ENCODE assay signal across 8 cellular contexts in the genomic region with DNA sequence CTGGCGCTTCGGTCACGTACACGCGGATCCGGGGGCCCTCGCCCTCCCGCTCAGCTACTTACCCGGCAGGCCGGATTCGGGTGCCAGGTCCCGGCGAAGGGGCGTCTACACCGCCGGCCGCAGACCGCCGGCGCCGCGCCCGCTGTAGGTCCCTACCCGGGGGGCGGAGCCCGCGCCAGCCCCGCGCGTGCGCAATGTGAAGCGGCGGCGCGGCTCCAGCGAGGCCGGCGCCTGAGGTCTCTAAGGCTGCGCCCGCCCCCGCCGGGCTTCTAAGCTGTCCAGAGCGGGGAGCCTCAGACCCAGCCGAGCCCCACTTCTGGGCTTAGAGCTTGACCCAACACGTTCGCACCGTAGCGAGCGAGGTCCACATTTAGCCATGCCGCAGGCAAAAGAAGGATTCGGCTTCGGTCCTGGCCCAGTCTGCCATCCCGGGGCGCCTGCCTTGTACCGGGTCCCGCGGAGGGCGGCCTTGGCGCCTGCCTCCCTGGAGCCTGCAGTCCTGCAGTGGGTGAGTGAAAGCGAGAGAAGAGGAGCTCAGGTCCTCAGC. TPM values are rescaled to one million over a fixed set of nuclear protein-coding genes. Genes with fewer than 3 reads are reported as not detected.
A peak's percentile ranks its signal among the peaks of the same experiment; 100 is the strongest.
DNase-seq lines count a peak whose midpoint lies in the region; ATAC-seq and TF ChIP-seq lines count a peak whose summit lies in the region.

A gene with protein sequence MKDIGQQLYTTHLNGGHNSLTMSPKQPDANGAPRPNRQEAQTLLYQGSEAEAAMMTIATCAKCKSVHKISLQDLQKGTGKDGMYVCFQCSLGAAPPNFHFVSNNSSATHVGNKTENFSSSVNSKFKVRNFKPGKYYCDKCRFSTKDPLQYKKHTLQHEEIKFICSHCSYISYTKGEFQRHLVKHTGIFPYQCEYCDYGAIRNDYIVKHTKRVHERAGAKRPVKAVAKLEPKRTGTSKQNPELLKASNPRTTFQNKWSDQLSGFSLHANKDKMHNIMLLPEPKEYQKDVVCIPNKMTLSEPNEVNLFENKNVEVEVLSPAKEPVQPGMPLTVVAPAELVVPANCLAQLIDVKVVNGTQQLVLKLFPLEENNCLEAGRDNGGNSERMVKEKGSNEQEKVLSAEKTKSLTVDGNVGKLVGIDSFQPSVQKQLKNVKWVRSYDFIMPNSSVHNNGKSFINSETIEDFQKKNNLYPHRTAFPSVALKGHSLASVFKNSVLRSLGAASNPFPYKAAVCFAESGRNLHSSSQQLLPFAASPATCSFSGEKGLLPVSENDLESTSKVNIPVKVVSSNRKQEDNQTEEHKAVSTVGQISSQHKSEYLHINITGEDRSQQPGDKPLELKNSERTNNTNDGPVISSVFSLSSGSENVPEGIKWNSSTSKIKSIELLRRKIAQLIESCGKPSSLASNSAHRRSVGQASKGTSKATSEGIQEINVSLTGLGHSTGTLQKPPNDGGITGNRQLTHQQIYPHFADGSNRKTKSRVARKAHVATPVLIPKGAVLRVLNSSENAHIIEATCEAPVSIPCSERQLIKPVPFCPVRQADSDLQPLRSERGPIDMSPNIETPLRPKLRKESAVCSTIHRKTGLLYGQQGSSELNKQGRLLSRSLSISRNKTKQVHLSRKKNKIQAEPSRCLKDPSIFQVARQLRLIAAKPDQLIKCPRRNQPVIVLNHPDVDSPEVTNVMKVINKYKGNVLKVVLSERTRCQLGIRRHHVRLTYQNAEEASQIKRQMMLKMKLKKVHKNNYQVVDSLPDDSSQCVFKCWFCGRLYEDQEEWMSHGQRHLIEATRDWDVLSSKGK (minus strand): TSS at position 172 of the 547 bp plus-strand sequence. CDS start 11,098 bp downstream, outside the sequence.

- peak; percentile 55 for ATAC-seq in GM18873 (IDR thresholded peaks at IDR 0.05; ENCODE audit: low FRiP score, unreplicated experiment)
- ATAC-seq in HG03097 (IDR thresholded peaks at IDR 0.05; ENCODE audit: low FRiP score, unreplicated experiment) = peak; percentile 75
- ATAC-seq in PC-3 = peak; percentile 94

- H3K36me3 ChIP-seq in PC-3 (ENCODE audit: low read depth, low read length) = peaks cover 4% of the 10 kb centered on the region; the same call in 1 of the 2 replicates
- peaks cover 5% of the 10 kb centered on the region for H3K36me3 ChIP-seq in neural progenitor cell
- peaks cover 8 to 13% of the 10 kb centered on the region in 2 donors for H3K36me3 ChIP-seq in stomach smooth muscle (ENCODE audit: control insufficient read depth in 2 of 2, insufficient read depth in 2 of 2, low read length in 2 of 2)

- H4K20me1 ChIP-seq in PC-3 (ENCODE audit: low read length) (no peaks in the 10 kb centered on the region), neural progenitor cell (ENCODE audit: low read depth) (peaks cover 33% of the 10 kb centered on the region)

- peaks cover 9% of the 10 kb centered on the region; the same call in 1 of the 2 replicates for H3K4me1 ChIP-seq in PC-3 (ENCODE audit: insufficient read depth, low read length)
- peaks cover 16% of the 10 kb centered on the region for H3K4me1 ChIP-seq in neural progenitor cell
- H3K4me1 ChIP-seq in stomach smooth muscle (ENCODE audit: control insufficient read depth, insufficient read depth, low read length) = peaks cover 15% of the 10 kb centered on the region

- intact Hi-C loops in PC-3 (cut with micrococcal nuclease) = no loop called here

- POLR2A ChIA-PET in PC-3 (lab: Charles Lee; ENCODE audit: unreplicated experiment) = no interaction called here

- H2AFZ ChIP-seq in PC-3 (ENCODE audit: low read length) (peak within 1 kb of the TSS; percentile 99), neural progenitor cell (replicated peaks) (peak within 1 kb of the TSS; percentile 84)

- H3K27ac ChIP-seq in PC-3 (ENCODE audit: low read length) (0 out of 2 replicates have a peak within 1 kb of the TSS, but pooled peaks have one; percentile 9), neural progenitor cell (no peak within 1 kb of the TSS), stomach smooth muscle (ENCODE audit: low read length) (no peak within 1 kb of the TSS)

- peak within 1 kb of the TSS; percentile 35 for H3K27ac Mint-ChIP-seq in neural progenitor cell

- H3K4me1 Mint-ChIP-seq in neural progenitor cell = peaks cover 8% of the 10 kb centered on the region

- peaks cover 50% of the 10 kb centered on the region for H3K9me3 Mint-ChIP-seq in neural progenitor cell

- H3K79me2 ChIP-seq in PC-3 (ENCODE audit: low read length) = peaks cover 30% of the 10 kb centered on the region
- peaks cover 43% of the 10 kb centered on the region for H3K79me2 ChIP-seq in neural progenitor cell (ENCODE audit: low read depth)

- H3K4me3 ChIP-seq in AG09309 (ENCODE audit: control insufficient read depth, low read depth, low read length) = peak within 1 kb of the TSS; percentile 45
- peak within 1 kb of the TSS; percentile 88 for H3K4me3 ChIP-seq in PC-3 (ENCODE audit: low read length)
- H3K4me3 ChIP-seq in neural progenitor cell = peak within 1 kb of the TSS; percentile 57
- peak within 1 kb of the TSS; percentile 75 to 76 for H3K4me3 ChIP-seq in stomach smooth muscle (ENCODE audit: low read length in 2 of 2)

- peak within 1 kb of the TSS; percentile 76 for H3K9ac ChIP-seq in PC-3 (ENCODE audit: low read length)
- H3K9ac ChIP-seq in neural progenitor cell = peak within 1 kb of the TSS; percentile 33
- peak within 1 kb of the TSS in 1 of 2 donors; percentile 40 for H3K9ac ChIP-seq in stomach smooth muscle (ENCODE audit: low read length in 2 of 2)

- peaks cover 33% of the 10 kb centered on the region for H3K36me3 Mint-ChIP-seq in neural progenitor cell

- H3K9me3 ChIP-seq in PC-3 (ENCODE audit: low read length) (no peaks in the 10 kb centered on the region), neural progenitor cell (ENCODE audit: low read depth) (no peaks in the 10 kb centered on the region), stomach smooth muscle (ENCODE audit: control insufficient read depth in 2 of 2, low read length in 2 of 2) (no peaks in the 10 kb centered on the region)

- no peak for DNase-seq in AG09309 (ENCODE audit: low read depth)
- DNase-seq in PC-3 = peak; percentile 70
- DNase-seq in activated T-helper 9 cell treated with anti-CD3 and anti-CD28 coated beads, Interleukin-2, amount 50 U/mL, for 16 hours (ENCODE audit: low read depth) = peak; percentile 70
- DNase-seq in fibroblast of the conjunctiva (ENCODE audit: low read depth) = peak; percentile 37
- DNase-seq in neural progenitor cell (ENCODE audit: low spot score) = peak; percentile 87

- no peaks in the 10 kb centered on the region for H3K27me3 ChIP-seq in PC-3 (ENCODE audit: low read length)
- peaks cover 50% of the 10 kb centered on the region for H3K27me3 ChIP-seq in neural progenitor cell
- peaks cover 12 to 20% of the 10 kb centered on the region in 2 donors for H3K27me3 ChIP-seq in stomach smooth muscle (ENCODE audit: control insufficient read depth in 1 of 2, insufficient read depth in 2 of 2, low read length in 2 of 2)

- peak within 1 kb of the TSS; percentile 91 for H3K4me3 Mint-ChIP-seq in neural progenitor cell

- TF ChIP-seq CTCF in AG09309 (IDR thresholded peaks at IDR 0.05; ENCODE audit: control insufficient read depth, insufficient read depth, low read depth, low read length, missing control alignments) = no peak
- TF ChIP-seq CTCF in PC-3 (conservative IDR thresholded peaks at IDR 0.05; ENCODE audit: low read depth, low read length) = no peak
- no peak for TF ChIP-seq CTCF in neural progenitor cell (IDR thresholded peaks at IDR 0.05)

- peak within 1 kb of the TSS; percentile 98 for H3K4me2 ChIP-seq in PC-3 (ENCODE audit: low read length)
- peak within 1 kb of the TSS; percentile 86 for H3K4me2 ChIP-seq in neural progenitor cell

- H3K27me3 Mint-ChIP-seq in neural progenitor cell (ENCODE audit: insufficient read depth, low read depth) = peaks cover 14% of the 10 kb centered on the region

- no peaks in the 10 kb centered on the region for H3K9me2 ChIP-seq in PC-3 (replicated peaks; ENCODE audit: low read length)

- BruUV-seq in PC-3 (replicated peaks; lab: Mats Ljungman, UMichigan) = no TSS peak

- H3F3A ChIP-seq in PC-3 (ENCODE audit: low read length, unreplicated experiment) (no peaks in the 10 kb centered on the region), neural progenitor cell (ENCODE audit: low read depth) (peaks cover 16% of the 10 kb centered on the region)

- CTCF ChIA-PET in PC-3 (lab: Charles Lee) = interaction anchor here (0.6 kb wide), 1 partner anchor 379 kb away, joined by 6 read pairs; no protein-coding TSS in a partner anchor

RNA-seq across cellular contexts. Expression of the gene that starts here (rescaled TPM):
- 15.6 and 16.2 TPM in 2 replicates for total RNA-seq in PC-3 (2014; rRNA removed)
- 85.8 and 158 TPM in 2 replicates for total RNA-seq in neural progenitor cell (ENCODE audit: low replicate concordance)
